In genomic region chr1:39770100-39771021, GRCh38 we compare ENCODE assay signal across 9 cellular contexts. TPM values are rescaled to one million over a fixed set of nuclear protein-coding genes. Genes with fewer than 3 reads are reported as not detected.
DNase-seq lines count a peak whose midpoint lies in the region; ATAC-seq, FAIRE-seq and TF ChIP-seq lines count a peak whose summit lies in the region.
"Not testable (repeated sequence)": the region's sequence is repeated elsewhere in the genome, so short reads cannot be mapped to it uniquely, and the experiment has no call there.
"Had no signal": no experiment of that assay in that cellular context is flagged by ENCODE, and none has a peak within 500 bp of the region (broad histone marks: within the 10 kb centered on the region; RNA-seq: fewer than 3 reads in every experiment).

No MANE protein-coding gene starts in this region.

- not testable (repeated sequence) for BruUV-seq in HepG2 (replicated peaks; lab: Mats Ljungman, UMichigan)

- not testable (repeated sequence) for H3K9me3 Mint-ChIP-seq in activated CD4-positive, alpha-beta T cell treated with anti-CD3 and anti-CD28 coated beads, Interleukin-2, amount 10 ng/mL, durations not matched to agents 7 days and 5 days; activated naive CD8-positive, alpha-beta T cell treated with anti-CD3 and anti-CD28 coated beads for 36 hours; stimulated activated naive CD8-positive, alpha-beta T cell treated with anti-CD3 and anti-CD28 coated beads, Interleukin-15, Interleukin-2, amounts not matched to agents 100 ng/mL and 50 ng/mL, for 24 hours

- H3K36me3 Mint-ChIP-seq in activated CD4-positive, alpha-beta T cell treated with anti-CD3 and anti-CD28 coated beads, Interleukin-2, amount 10 ng/mL, durations not matched to agents 7 days and 5 days (ENCODE audit: low read depth); activated naive CD8-positive, alpha-beta T cell treated with anti-CD3 and anti-CD28 coated beads for 36 hours; stimulated activated naive CD8-positive, alpha-beta T cell treated with anti-CD3 and anti-CD28 coated beads, Interleukin-15, Interleukin-2, amounts not matched to agents 100 ng/mL and 50 ng/mL, for 24 hours (ENCODE audit: low read depth): not testable (repeated sequence)

- H3K4me1 ChIP-seq in ES-I3 (ENCODE audit: insufficient read depth, low read length): not testable (repeated sequence)
- peaks cover 11% of the 10 kb centered on the region; the same call in 1 of the 2 replicates for H3K4me1 ChIP-seq in HepG2 (ENCODE audit: insufficient read depth, low read length)

- H4K20me1 ChIP-seq in HepG2 (ENCODE audit: insufficient read depth, low read length): not testable (repeated sequence)

- TF ChIP-seq POLR2A in HepG2 (IDR thresholded peaks at IDR 0.05; ENCODE audit: insufficient read depth in 1 of 2, low read depth in 2 of 2, low read length in 2 of 2): not testable (repeated sequence)

- DNase-seq in HS-5 (ENCODE audit: low read depth) (peak; percentile 11), fibroblast of gingiva (ENCODE audit: low read depth) (peak; percentile 13)
- DNase-seq in activated CD4-positive, alpha-beta T cell treated with anti-CD3 and anti-CD28 coated beads, Interleukin-2, amount 10 ng/mL, durations not matched to agents 7 days and 5 days; HepG2 (ENCODE audit: low spot score); skeletal muscle cell (ENCODE audit: low read depth): not testable (repeated sequence)
- peak; percentile 64 for DNase-seq in activated naive CD8-positive, alpha-beta T cell treated with anti-CD3 and anti-CD28 coated beads for 36 hours

- CTCF ChIA-PET in activated CD4-positive, alpha-beta T cell treated with anti-CD3 and anti-CD28 coated beads, Interleukin-2, amount 10 ng/mL, durations not matched to agents 7 days and 5 days (lab: Charles Lee); HepG2 (lab: Yijun Ruan, JAX; ENCODE audit: low intra/inter-chr PET ratio, low total read pairs): not testable (repeated sequence)

- H3K9ac ChIP-seq in ES-I3 (ENCODE audit: low read depth, low read length): peak overlapping the region; percentile 45; the same call in 1 of the 2 replicates
- H3K9ac ChIP-seq in HepG2 (ENCODE audit: insufficient read depth, low read depth, low read length): not testable (repeated sequence)

- TF ChIP-seq EP300 in HepG2 (IDR thresholded peaks at IDR 0.05; ENCODE audit: low read depth in 2 of 2, low read length in 2 of 2); HepG2 (CRISPR knock-in tag; IDR thresholded peaks at IDR 0.05; ENCODE audit: borderline replicate concordance): not testable (repeated sequence)

- not testable (repeated sequence) for H2AFZ ChIP-seq in HepG2 (ENCODE audit: low read length)

- intact Hi-C loops in HepG2 (cut with micrococcal nuclease; ENCODE audit: unreplicated experiment): not testable (repeated sequence)

- H3K27ac ChIP-seq in HepG2 (ENCODE audit: extremely low read length, insufficient read depth, low read length): not testable (repeated sequence)

- peak overlapping the region; percentile 51; the same call in 1 of the 2 replicates for H3K4me2 ChIP-seq in HepG2 (ENCODE audit: low read depth, low read length)

- in situ Hi-C loops in HepG2 (cut with HindIII; ENCODE audit: extremely low pct_ligation_motif_present, low pct_unique_long_range_greater_than_20kb): not testable (repeated sequence)

- H3K27me3 ChIP-seq in HepG2 (ENCODE audit: control insufficient read depth in 1 of 2, insufficient read depth in 2 of 2, low read length in 2 of 2): not testable (repeated sequence)

- FAIRE-seq in HepG2 (lab: Jason Lieb, UNC): peak; percentile 56

- H3K36me3 ChIP-seq in ES-I3 (ENCODE audit: insufficient read depth, low read length); HepG2 (replicated peaks in 1 of 2; ENCODE audit: control insufficient read depth in 1 of 2, insufficient read depth in 2 of 2, low read length in 2 of 2): not testable (repeated sequence)

- 58% methylated on average over 25 of the region's 71 CpGs for WGBS in HepG2 (ENCODE audit: low lambda C conversion rate)

- POLR2A ChIA-PET in activated CD4-positive, alpha-beta T cell treated with anti-CD3 and anti-CD28 coated beads, Interleukin-2, amount 10 ng/mL, durations not matched to agents 7 days and 5 days (lab: Charles Lee); HepG2 (lab: Yijun Ruan, JAX): not testable (repeated sequence)

- H3K4me3 ChIP-seq in HepG2 (replicated peaks in 1 of 3; ENCODE audit: insufficient read depth in 1 of 3, low read depth in 2 of 3, low read length in 3 of 3): peak overlapping the region in 1 of 3 experiments; percentile 26; a peak in 1 of 6 replicates
- H3K4me3 ChIP-seq in skeletal muscle cell (ENCODE audit: low read depth, low read length): peak overlapping the region; percentile 11

- H3K4me3 Mint-ChIP-seq in activated CD4-positive, alpha-beta T cell treated with anti-CD3 and anti-CD28 coated beads, Interleukin-2, amount 10 ng/mL, durations not matched to agents 7 days and 5 days: peak overlapping the region; percentile 41
- H3K4me3 Mint-ChIP-seq in activated naive CD8-positive, alpha-beta T cell treated with anti-CD3 and anti-CD28 coated beads for 36 hours: peak overlapping the region; percentile 64
- H3K4me3 Mint-ChIP-seq in stimulated activated naive CD8-positive, alpha-beta T cell treated with anti-CD3 and anti-CD28 coated beads, Interleukin-15, Interleukin-2, amounts not matched to agents 100 ng/mL and 50 ng/mL, for 24 hours: peak overlapping the region; percentile 72

- not testable (repeated sequence) for H3K4me1 Mint-ChIP-seq in activated CD4-positive, alpha-beta T cell treated with anti-CD3 and anti-CD28 coated beads, Interleukin-2, amount 10 ng/mL, durations not matched to agents 7 days and 5 days; activated naive CD8-positive, alpha-beta T cell treated with anti-CD3 and anti-CD28 coated beads for 36 hours; stimulated activated naive CD8-positive, alpha-beta T cell treated with anti-CD3 and anti-CD28 coated beads, Interleukin-15, Interleukin-2, amounts not matched to agents 100 ng/mL and 50 ng/mL, for 24 hours (ENCODE audit: low read depth)

- H3K9me3 ChIP-seq in ES-I3 (ENCODE audit: control insufficient read depth, insufficient read depth, low read length); HepG2 (ENCODE audit: low read length): not testable (repeated sequence)

- not testable (repeated sequence) for H3K79me2 ChIP-seq in HepG2 (ENCODE audit: insufficient read depth, low read length)

- TF ChIP-seq CTCF in HepG2 (CRISPR knock-in tag; IDR thresholded peaks at IDR 0.05): not testable (repeated sequence)

- H3K27ac Mint-ChIP-seq in activated CD4-positive, alpha-beta T cell treated with anti-CD3 and anti-CD28 coated beads, Interleukin-2, amount 10 ng/mL, durations not matched to agents 7 days and 5 days: not testable (repeated sequence)
- H3K27ac Mint-ChIP-seq in activated naive CD8-positive, alpha-beta T cell treated with anti-CD3 and anti-CD28 coated beads for 36 hours: peak overlapping the region; percentile 64
- H3K27ac Mint-ChIP-seq in stimulated activated naive CD8-positive, alpha-beta T cell treated with anti-CD3 and anti-CD28 coated beads, Interleukin-15, Interleukin-2, amounts not matched to agents 100 ng/mL and 50 ng/mL, for 24 hours: peak overlapping the region; percentile 77

- ATAC-seq in HepG2: peak; percentile 23

- not testable (repeated sequence) for H3K27me3 Mint-ChIP-seq in activated CD4-positive, alpha-beta T cell treated with anti-CD3 and anti-CD28 coated beads, Interleukin-2, amount 10 ng/mL, durations not matched to agents 7 days and 5 days; activated naive CD8-positive, alpha-beta T cell treated with anti-CD3 and anti-CD28 coated beads for 36 hours; stimulated activated naive CD8-positive, alpha-beta T cell treated with anti-CD3 and anti-CD28 coated beads, Interleukin-15, Interleukin-2, amounts not matched to agents 100 ng/mL and 50 ng/mL, for 24 hours

- not testable (repeated sequence) for TF ChIP-seq RAD21 in HepG2 (CRISPR knock-in tag; IDR thresholded peaks at IDR 0.05)

RNA-seq across cellular contexts. Expression of gene OXCT2, which starts 0.8 kb away (rescaled TPM):
- not detected for total RNA-seq in activated CD4-positive, alpha-beta T cell treated with anti-CD3 and anti-CD28 coated beads, Interleukin-2, amount 10 ng/mL, durations not matched to agents 7 days and 5 days
- total RNA-seq in activated naive CD8-positive, alpha-beta T cell treated with anti-CD3 and anti-CD28 coated beads for 36 hours: 1 to 10 TPM; 3.8 to 5.7 TPM
- 0.33 TPM in 1 of 2 replicates, not detected in the other for total RNA-seq in HepG2 (2016; rRNA removed; fragmentation: Illumina TruSeq; extraction: Trizol)
- not detected in 2 replicates for total RNA-seq in HepG2 (2016; cell fraction: cytosol; rRNA removed; fragmentation: Illumina TruSeq; extraction: Trizol; ENCODE audit: low read depth)
- total RNA-seq in HepG2 (2016; cell fraction: insoluble cytoplasmic fraction; rRNA removed; fragmentation: Illumina TruSeq; extraction: Trizol): 0.43 TPM in 1 of 2 replicates, not detected in the other
- total RNA-seq in HepG2 (2016; cell fraction: membrane; rRNA removed; fragmentation: Illumina TruSeq; extraction: Trizol): 0.12 and 0.17 TPM in 2 replicates
- total RNA-seq in HepG2 (2016; cell fraction: nucleus; rRNA removed; fragmentation: Illumina TruSeq; extraction: Trizol): 0.22 and 0.34 TPM in 2 replicates
- 0.21 and 0.26 TPM in 2 replicates for polyA plus RNA-seq in HepG2 (2011; rRNA removed)
- 0.18 and 0.31 TPM in 2 replicates for polyA plus RNA-seq in HepG2 (2011; cell fraction: cytosol; rRNA removed)
- 1.2 and 1.7 TPM in 2 replicates for polyA plus RNA-seq in HepG2 (2011; cell fraction: nucleus; rRNA removed)
- 0.25 TPM in 2 replicates for polyA plus RNA-seq in HepG2 (2012)
- polyA plus RNA-seq in HepG2 (2016; cell fraction: cytosol; fragmentation: Illumina TruSeq; extraction: Trizol; ENCODE audit: low read depth): not detected in 2 replicates
- 0.29 TPM in 1 of 2 replicates, not detected in the other for polyA plus RNA-seq in HepG2 (2016; cell fraction: insoluble cytoplasmic fraction; fragmentation: Illumina TruSeq; extraction: Trizol; ENCODE audit: low read depth)
- not detected in 2 replicates for polyA plus RNA-seq in HepG2 (2016; cell fraction: membrane; fragmentation: Illumina TruSeq; extraction: Trizol; ENCODE audit: low read depth)
- 0.93 and 1.2 TPM in 2 replicates for polyA plus RNA-seq in HepG2 (2016; cell fraction: nucleus; fragmentation: Illumina TruSeq; extraction: Trizol; ENCODE audit: insufficient read depth, low read depth)
- 0.22 and 1.3 TPM in 2 replicates for polyA minus RNA-seq in HepG2 (2011; rRNA and poly(A)+ RNA removed; ENCODE audit: low replicate concordance)
- polyA minus RNA-seq in HepG2 (2011; cell fraction: cytosol; rRNA and poly(A)+ RNA removed): 0.30 TPM in 1 of 2 replicates, not detected in the other
- polyA minus RNA-seq in HepG2 (2011; cell fraction: nucleus; rRNA and poly(A)+ RNA removed): 0.64 and 0.99 TPM in 2 replicates
- total RNA-seq: MCF 10A had no signal

RNA-seq across cellular contexts. Expression of gene BMP8B, which starts 18.3 kb away (rescaled TPM):
- total RNA-seq in activated CD4-positive, alpha-beta T cell treated with anti-CD3 and anti-CD28 coated beads, Interleukin-2, amount 10 ng/mL, durations not matched to agents 7 days and 5 days: under 1 TPM; 0.12 to 0.17 TPM
- under 1 TPM; 0.12 to 0.20 TPM for total RNA-seq in activated naive CD8-positive, alpha-beta T cell treated with anti-CD3 and anti-CD28 coated beads for 36 hours
- 0.14 and 0.29 TPM in 2 replicates for total RNA-seq in HepG2 (2016; rRNA removed; fragmentation: Illumina TruSeq; extraction: Trizol)
- total RNA-seq in HepG2 (2016; cell fraction: cytosol; rRNA removed; fragmentation: Illumina TruSeq; extraction: Trizol; ENCODE audit: low read depth): not detected in 2 replicates
- 0.22 and 0.36 TPM in 2 replicates for total RNA-seq in HepG2 (2016; cell fraction: insoluble cytoplasmic fraction; rRNA removed; fragmentation: Illumina TruSeq; extraction: Trizol)
- total RNA-seq in HepG2 (2016; cell fraction: membrane; rRNA removed; fragmentation: Illumina TruSeq; extraction: Trizol): 0.09 and 0.17 TPM in 2 replicates
- 0.22 and 0.34 TPM in 2 replicates for total RNA-seq in HepG2 (2016; cell fraction: nucleus; rRNA removed; fragmentation: Illumina TruSeq; extraction: Trizol)
- polyA plus RNA-seq in HepG2 (2011; rRNA removed): 0.41 and 0.48 TPM in 2 replicates
- 0.24 and 0.41 TPM in 2 replicates for polyA plus RNA-seq in HepG2 (2011; cell fraction: cytosol; rRNA removed)
- 0.24 and 0.33 TPM in 2 replicates for polyA plus RNA-seq in HepG2 (2011; cell fraction: nucleus; rRNA removed)
- 0.68 and 0.78 TPM in 2 replicates for polyA plus RNA-seq in HepG2 (2012)
- polyA plus RNA-seq in HepG2 (2016; cell fraction: cytosol; fragmentation: Illumina TruSeq; extraction: Trizol; ENCODE audit: low read depth): 0.03 TPM in 2 replicates
- 0.24 and 0.44 TPM in 2 replicates for polyA plus RNA-seq in HepG2 (2016; cell fraction: insoluble cytoplasmic fraction; fragmentation: Illumina TruSeq; extraction: Trizol; ENCODE audit: low read depth)
- 0.06 and 0.09 TPM in 2 replicates for polyA plus RNA-seq in HepG2 (2016; cell fraction: membrane; fragmentation: Illumina TruSeq; extraction: Trizol; ENCODE audit: low read depth)
- polyA plus RNA-seq in HepG2 (2016; cell fraction: nucleus; fragmentation: Illumina TruSeq; extraction: Trizol; ENCODE audit: insufficient read depth, low read depth): 0.37 and 0.51 TPM in 2 replicates
- 0.62 and 4.1 TPM in 2 replicates for polyA minus RNA-seq in HepG2 (2011; rRNA and poly(A)+ RNA removed; ENCODE audit: low replicate concordance)
- 0.40 and 0.44 TPM in 2 replicates for polyA minus RNA-seq in HepG2 (2011; cell fraction: cytosol; rRNA and poly(A)+ RNA removed)
- 0.12 and 0.26 TPM in 2 replicates for polyA minus RNA-seq in HepG2 (2011; cell fraction: nucleus; rRNA and poly(A)+ RNA removed)

RNA-seq across cellular contexts. Expression of gene PPIE, which starts 31.7 kb away (rescaled TPM):
- total RNA-seq in activated CD4-positive, alpha-beta T cell treated with anti-CD3 and anti-CD28 coated beads, Interleukin-2, amount 10 ng/mL, durations not matched to agents 7 days and 5 days: 10 to 100 TPM; 52.9 to 55.6 TPM
- total RNA-seq in activated naive CD8-positive, alpha-beta T cell treated with anti-CD3 and anti-CD28 coated beads for 36 hours: 10 to 100 TPM; 66.9 to 68.0 TPM
- 15.3 and 20.9 TPM in 2 replicates for total RNA-seq in HepG2 (2016; rRNA removed; fragmentation: Illumina TruSeq; extraction: Trizol)
- total RNA-seq in HepG2 (2016; cell fraction: cytosol; rRNA removed; fragmentation: Illumina TruSeq; extraction: Trizol; ENCODE audit: low read depth): 3.8 and 4.1 TPM in 2 replicates
- 16.7 and 22.4 TPM in 2 replicates for total RNA-seq in HepG2 (2016; cell fraction: insoluble cytoplasmic fraction; rRNA removed; fragmentation: Illumina TruSeq; extraction: Trizol)
- total RNA-seq in HepG2 (2016; cell fraction: membrane; rRNA removed; fragmentation: Illumina TruSeq; extraction: Trizol): 6.2 and 6.9 TPM in 2 replicates
- 11.7 and 12.9 TPM in 2 replicates for total RNA-seq in HepG2 (2016; cell fraction: nucleus; rRNA removed; fragmentation: Illumina TruSeq; extraction: Trizol)
- 24.2 and 26.3 TPM in 2 replicates for polyA plus RNA-seq in HepG2 (2011; rRNA removed)
- 30.4 and 32.8 TPM in 2 replicates for polyA plus RNA-seq in HepG2 (2011; cell fraction: cytosol; rRNA removed)
- polyA plus RNA-seq in HepG2 (2011; cell fraction: nucleus; rRNA removed): 16.3 and 18.0 TPM in 2 replicates
- polyA plus RNA-seq in HepG2 (2012): 14.9 and 16.1 TPM in 2 replicates
- 3.2 and 3.6 TPM in 2 replicates for polyA plus RNA-seq in HepG2 (2016; cell fraction: cytosol; fragmentation: Illumina TruSeq; extraction: Trizol; ENCODE audit: low read depth)
- 25.7 and 30.7 TPM in 2 replicates for polyA plus RNA-seq in HepG2 (2016; cell fraction: insoluble cytoplasmic fraction; fragmentation: Illumina TruSeq; extraction: Trizol; ENCODE audit: low read depth)
- polyA plus RNA-seq in HepG2 (2016; cell fraction: membrane; fragmentation: Illumina TruSeq; extraction: Trizol; ENCODE audit: low read depth): 5.5 and 6.3 TPM in 2 replicates
- 14.6 and 17.0 TPM in 2 replicates for polyA plus RNA-seq in HepG2 (2016; cell fraction: nucleus; fragmentation: Illumina TruSeq; extraction: Trizol; ENCODE audit: insufficient read depth, low read depth)
- 12.2 and 26.4 TPM in 2 replicates for polyA minus RNA-seq in HepG2 (2011; rRNA and poly(A)+ RNA removed; ENCODE audit: low replicate concordance)
- polyA minus RNA-seq in HepG2 (2011; cell fraction: cytosol; rRNA and poly(A)+ RNA removed): 4.8 and 5.6 TPM in 2 replicates
- polyA minus RNA-seq in HepG2 (2011; cell fraction: nucleus; rRNA and poly(A)+ RNA removed): 15.5 and 15.9 TPM in 2 replicates
